Comparison of ENCODE assay signal across 12 cellular contexts in genomic region chr10:6398419-6398818, GRCh38.
"Had no signal": no experiment of that assay in that cellular context is flagged by ENCODE, and none has a peak within 500 bp of the region (broad histone marks: within the 10 kb centered on the region; RNA-seq: fewer than 3 reads in every experiment).

No MANE protein-coding gene starts in this region.

- H3K4me3 Mint-ChIP-seq: activated CD4-positive, alpha-beta memory T cell treated with anti-CD3 and anti-CD28 coated beads for 36 hours; endodermal cell; stimulated activated naive CD8-positive, alpha-beta T cell treated with anti-CD3 and anti-CD28 coated beads, Interleukin-15, amount 100 ng/mL, for 72 hours had no signal

- H3K9me3 Mint-ChIP-seq: activated CD4-positive, alpha-beta memory T cell treated with anti-CD3 and anti-CD28 coated beads for 36 hours; stimulated activated naive CD8-positive, alpha-beta T cell treated with anti-CD3 and anti-CD28 coated beads, Interleukin-15, amount 100 ng/mL, for 72 hours had no signal

- H3K9me3 ChIP-seq: uterus had no signal

- H3K27me3 ChIP-seq: uterus had no signal

- H3K27ac Mint-ChIP-seq: activated CD4-positive, alpha-beta memory T cell treated with anti-CD3 and anti-CD28 coated beads for 36 hours; endodermal cell had no signal

- H3K27ac ChIP-seq: uterus had no signal

- DNase-seq: activated CD4-positive, alpha-beta memory T cell treated with anti-CD3 and anti-CD28 coated beads for 36 hours; activated CD4-positive, CD25-positive, alpha-beta regulatory T cell treated with anti-CD3 and anti-CD28 coated beads, Interleukin-2, amount 50 U/mL, for 72 hours; activated gamma-delta T cell treated with Interleukin-2 at 50 U/mL for 16 hours; activated T-cell treated with anti-CD3 and anti-CD28 coated beads, Interleukin-2, amount 50 U/mL, for 48 hours; cortex of kidney; endodermal cell; erythroblast; hypothalamus; stimulated activated CD4-positive, alpha-beta T cell treated with anti-CD3 and anti-CD28 coated beads, Interleukin-4, amount 100 ng/mL, for 4 hours; stimulated activated naive CD8-positive, alpha-beta T cell treated with anti-CD3 and anti-CD28 coated beads, Interleukin-15, amount 100 ng/mL, for 72 hours; T-helper 2 cell; uterus had no signal

- H3K4me3 ChIP-seq: uterus had no signal

- H3K36me3 ChIP-seq: uterus had no signal

- ATAC-seq: stimulated activated naive CD8-positive, alpha-beta T cell treated with anti-CD3 and anti-CD28 coated beads, Interleukin-15, amount 100 ng/mL, for 72 hours had no signal
